ENCODE assay signal across 28 cellular contexts in genomic region chr17:57514614-57515013, GRCh38.
A peak's percentile ranks its signal among the peaks of the same experiment; 100 is the strongest.
DNase-seq lines count a peak whose midpoint lies in the region; ATAC-seq, FAIRE-seq and TF ChIP-seq lines count a peak whose summit lies in the region.
"Had no signal": no experiment of that assay in that cellular context is flagged by ENCODE, and none has a peak within 500 bp of the region (broad histone marks: within the 10 kb centered on the region; RNA-seq: fewer than 3 reads in every experiment).

No MANE protein-coding gene starts in this region.

- TF ChIP-seq CTCF in KMS-11 (conservative IDR thresholded peaks at IDR 0.05; ENCODE audit: low read depth, low read length) (no peak), bronchial epithelial cell (IDR thresholded peaks at IDR 0.05; ENCODE audit: insufficient read depth, low read length, severe bottlenecking) (no peak), dorsolateral prefrontal cortex (IDR thresholded peaks at IDR 0.05 in 54 of 56, conservative IDR thresholded peaks at IDR 0.05 in 2 of 56; ENCODE audit: low read depth in 1 of 56, partially characterized antibody in 56 of 56) (no peak), natural killer cell (IDR thresholded peaks at IDR 0.05) (no peak)

- H3K27ac Mint-ChIP-seq in activated CD4-positive, alpha-beta memory T cell treated with anti-CD3 and anti-CD28 coated beads for 36 hours: peak overlapping the region; percentile 38
- H3K27ac Mint-ChIP-seq in activated CD4-positive, alpha-beta memory T cell treated with anti-CD3 and anti-CD28 coated beads, Interleukin-2, amount 10 ng/mL, durations not matched to agents 7 days and 5 days: no peak overlapping the region
- peak overlapping the region; percentile 41 for H3K27ac Mint-ChIP-seq in stimulated activated effector memory CD8-positive, alpha-beta T cell treated with anti-CD3 and anti-CD28 coated beads, Interleukin-12 subunit alpha, Interleukin-12 subunit beta, amount 100 ng/mL, for 72 hours
- H3K27ac Mint-ChIP-seq in natural killer cell: no peak overlapping the region
- H3K27ac Mint-ChIP-seq: activated naive CD8-positive, alpha-beta T cell treated with anti-CD3 and anti-CD28 coated beads, Interleukin-2, amount 10 ng/mL, durations not matched to agents 7 days and 5 days; CD4-positive, alpha-beta T cell; immature natural killer cell; WTC11 had no signal

- no peaks in the 10 kb centered on the region for H3K9me3 Mint-ChIP-seq in activated CD4-positive, alpha-beta memory T cell treated with anti-CD3 and anti-CD28 coated beads for 36 hours
- H3K9me3 Mint-ChIP-seq in activated CD4-positive, alpha-beta memory T cell treated with anti-CD3 and anti-CD28 coated beads, Interleukin-2, amount 10 ng/mL, durations not matched to agents 7 days and 5 days: no peaks in the 10 kb centered on the region
- H3K9me3 Mint-ChIP-seq in stimulated activated effector memory CD8-positive, alpha-beta T cell treated with anti-CD3 and anti-CD28 coated beads, Interleukin-12 subunit alpha, Interleukin-12 subunit beta, amount 100 ng/mL, for 72 hours: no peaks in the 10 kb centered on the region
- H3K9me3 Mint-ChIP-seq in natural killer cell: no peaks in the 10 kb centered on the region
- H3K9me3 Mint-ChIP-seq: activated naive CD8-positive, alpha-beta T cell treated with anti-CD3 and anti-CD28 coated beads, Interleukin-2, amount 10 ng/mL, durations not matched to agents 7 days and 5 days; CD4-positive, alpha-beta T cell; central memory CD8-positive, alpha-beta T cell; immature natural killer cell; WTC11 had no signal

- intact Hi-C loops in activated CD4-positive, alpha-beta memory T cell treated with anti-CD3 and anti-CD28 coated beads for 36 hours (cut with micrococcal nuclease): loop anchor here (1.0 kb wide), 1 partner anchor 271 kb away; no protein-coding TSS in a partner anchor
- intact Hi-C loops in dorsolateral prefrontal cortex (cut with DNase I) (no loop called here), natural killer cell (cut with micrococcal nuclease) (no loop called here)

- peaks cover 26% of the 10 kb centered on the region for H3K4me1 Mint-ChIP-seq in activated CD4-positive, alpha-beta memory T cell treated with anti-CD3 and anti-CD28 coated beads for 36 hours (ENCODE audit: low read depth)
- peaks cover 7% of the 10 kb centered on the region for H3K4me1 Mint-ChIP-seq in activated CD4-positive, alpha-beta memory T cell treated with anti-CD3 and anti-CD28 coated beads, Interleukin-2, amount 10 ng/mL, durations not matched to agents 7 days and 5 days
- peaks cover 20% of the 10 kb centered on the region for H3K4me1 Mint-ChIP-seq in stimulated activated effector memory CD8-positive, alpha-beta T cell treated with anti-CD3 and anti-CD28 coated beads, Interleukin-12 subunit alpha, Interleukin-12 subunit beta, amount 100 ng/mL, for 72 hours
- peaks cover 5% of the 10 kb centered on the region in 2 donors for H3K4me1 Mint-ChIP-seq in natural killer cell

- H3K79me2 ChIP-seq in KMS-11 (ENCODE audit: insufficient read depth, low read depth): peaks cover 65% of the 10 kb centered on the region; the same call in 1 of the 2 replicates

- no peaks in the 10 kb centered on the region for H3K36me3 ChIP-seq in KMS-11 (ENCODE audit: insufficient read depth)
- H3K36me3 ChIP-seq in bronchial epithelial cell (ENCODE audit: control insufficient read depth, insufficient read depth, low read length): no peaks in the 10 kb centered on the region
- H3K36me3 ChIP-seq: upper lobe of right lung had no signal

- no peak overlapping the region for H2AFZ ChIP-seq in KMS-11 (ENCODE audit: low read depth)

- no peaks in the 10 kb centered on the region for H4K20me1 ChIP-seq in KMS-11 (ENCODE audit: insufficient read depth)

- peaks cover 2% of the 10 kb centered on the region for H3K36me3 Mint-ChIP-seq in activated CD4-positive, alpha-beta memory T cell treated with anti-CD3 and anti-CD28 coated beads for 36 hours
- H3K36me3 Mint-ChIP-seq in activated CD4-positive, alpha-beta memory T cell treated with anti-CD3 and anti-CD28 coated beads, Interleukin-2, amount 10 ng/mL, durations not matched to agents 7 days and 5 days (ENCODE audit: low read depth): no peaks in the 10 kb centered on the region
- H3K36me3 Mint-ChIP-seq in stimulated activated effector memory CD8-positive, alpha-beta T cell treated with anti-CD3 and anti-CD28 coated beads, Interleukin-12 subunit alpha, Interleukin-12 subunit beta, amount 100 ng/mL, for 72 hours: no peaks in the 10 kb centered on the region
- no peaks in the 10 kb centered on the region for H3K36me3 Mint-ChIP-seq in natural killer cell
- H3K36me3 Mint-ChIP-seq: immature natural killer cell had no signal

- no peaks in the 10 kb centered on the region for H3K27me3 Mint-ChIP-seq in activated CD4-positive, alpha-beta memory T cell treated with anti-CD3 and anti-CD28 coated beads for 36 hours
- no peaks in the 10 kb centered on the region for H3K27me3 Mint-ChIP-seq in activated CD4-positive, alpha-beta memory T cell treated with anti-CD3 and anti-CD28 coated beads, Interleukin-2, amount 10 ng/mL, durations not matched to agents 7 days and 5 days
- no peaks in the 10 kb centered on the region for H3K27me3 Mint-ChIP-seq in natural killer cell (ENCODE audit: low read depth in 2 of 2)
- H3K27me3 Mint-ChIP-seq: activated naive CD8-positive, alpha-beta T cell treated with anti-CD3 and anti-CD28 coated beads, Interleukin-2, amount 10 ng/mL, durations not matched to agents 7 days and 5 days; CD4-positive, alpha-beta T cell; central memory CD8-positive, alpha-beta T cell had no signal

- no peak overlapping the region for H3K4me3 ChIP-seq in KMS-11 (IDR thresholded peaks at IDR 0.05; ENCODE audit: insufficient read depth, low read depth, low read length)
- H3K4me3 ChIP-seq in bronchial epithelial cell (ENCODE audit: low read depth, low read length): no peak overlapping the region
- no peak overlapping the region for H3K4me3 ChIP-seq in dorsolateral prefrontal cortex
- H3K4me3 ChIP-seq: skin epidermis, upper lobe of right lung had no signal

- no peak for DNase-seq in activated CD4-positive, alpha-beta memory T cell treated with anti-CD3 and anti-CD28 coated beads for 36 hours
- DNase-seq in activated CD4-positive, alpha-beta memory T cell treated with anti-CD3 and anti-CD28 coated beads, Interleukin-2, amount 10 ng/mL, durations not matched to agents 7 days and 5 days: no peak
- DNase-seq in bronchial epithelial cell (ENCODE audit: low read depth): peak; percentile 37
- no peak for DNase-seq in stimulated activated effector memory CD8-positive, alpha-beta T cell treated with anti-CD3 and anti-CD28 coated beads, Interleukin-12 subunit alpha, Interleukin-12 subunit beta, amount 100 ng/mL, for 72 hours (ENCODE audit: low spot score in 2 of 2)
- DNase-seq in dorsolateral prefrontal cortex: no peak
- DNase-seq in natural killer cell: no peak
- no peak for DNase-seq in GM12891 (ENCODE audit: insufficient read length, low spot score)
- DNase-seq: 8988T; activated effector memory CD4-positive, alpha-beta T cell treated with Interleukin-2 at 50 U/mL for 16 hours; activated naive CD8-positive, alpha-beta T cell treated with anti-CD3 and anti-CD28 coated beads, Interleukin-2, amount 10 ng/mL, durations not matched to agents 7 days and 5 days; CD4-positive, alpha-beta T cell; H7; hippocampal formation; immature natural killer cell; IMR-90; mesendoderm; NCI-H2029; NCI-H526 treated with DMSO at 0.1 percent for 48 hours; occipital lobe; SIG-M5; T-helper 9 cell; upper lobe of right lung had no signal

- no peak overlapping the region for H3K27ac ChIP-seq in KMS-11
- no peak overlapping the region for H3K27ac ChIP-seq in dorsolateral prefrontal cortex
- H3K27ac ChIP-seq: skin epidermis, upper lobe of right lung had no signal

- no peak overlapping the region for H3K9ac ChIP-seq in KMS-11

- POLR2A ChIA-PET in activated CD4-positive, alpha-beta memory T cell treated with anti-CD3 and anti-CD28 coated beads for 36 hours (lab: Charles Lee): interaction anchor here (0.6 kb wide), 1 partner anchor 35 kb away, joined by 3 read pairs; no protein-coding TSS in a partner anchor
- POLR2A ChIA-PET in activated CD4-positive, alpha-beta memory T cell treated with anti-CD3 and anti-CD28 coated beads, Interleukin-2, amount 10 ng/mL, durations not matched to agents 7 days and 5 days (lab: Charles Lee): no interaction called here

- H3K4me3 Mint-ChIP-seq in activated CD4-positive, alpha-beta memory T cell treated with anti-CD3 and anti-CD28 coated beads for 36 hours: no peak overlapping the region
- no peak overlapping the region for H3K4me3 Mint-ChIP-seq in activated CD4-positive, alpha-beta memory T cell treated with anti-CD3 and anti-CD28 coated beads, Interleukin-2, amount 10 ng/mL, durations not matched to agents 7 days and 5 days
- H3K4me3 Mint-ChIP-seq in stimulated activated effector memory CD8-positive, alpha-beta T cell treated with anti-CD3 and anti-CD28 coated beads, Interleukin-12 subunit alpha, Interleukin-12 subunit beta, amount 100 ng/mL, for 72 hours: no peak overlapping the region
- no peak overlapping the region for H3K4me3 Mint-ChIP-seq in natural killer cell
- H3K4me3 Mint-ChIP-seq: activated naive CD8-positive, alpha-beta T cell treated with anti-CD3 and anti-CD28 coated beads, Interleukin-2, amount 10 ng/mL, durations not matched to agents 7 days and 5 days; CD4-positive, alpha-beta T cell; central memory CD8-positive, alpha-beta T cell; immature natural killer cell; WTC11 had no signal

- ATAC-seq in stimulated activated effector memory CD8-positive, alpha-beta T cell treated with anti-CD3 and anti-CD28 coated beads, Interleukin-12 subunit alpha, Interleukin-12 subunit beta, amount 100 ng/mL, for 72 hours: no peak
- ATAC-seq in natural killer cell: no peak
- ATAC-seq: left lobe of liver, Panc1, upper lobe of right lung, WTC11 had no signal

- H3K4me1 ChIP-seq in KMS-11 (ENCODE audit: low read depth, poor library complexity, severe bottlenecking): peaks cover 74% of the 10 kb centered on the region

- H3K27me3 ChIP-seq in KMS-11 (ENCODE audit: insufficient read depth, low read depth): no peaks in the 10 kb centered on the region
- no peaks in the 10 kb centered on the region for H3K27me3 ChIP-seq in bronchial epithelial cell (ENCODE audit: control insufficient read depth, insufficient read depth, low read length)
- no peaks in the 10 kb centered on the region for H3K27me3 ChIP-seq in dorsolateral prefrontal cortex
- H3K27me3 ChIP-seq: upper lobe of right lung had no signal

- no peak for FAIRE-seq in bronchial epithelial cell (lab: Jason Lieb, UNC)
- FAIRE-seq in GM12891 (lab: Jason Lieb, UNC): no peak

- TF ChIP-seq POLR2A in GM12891 (IDR thresholded peaks at IDR 0.05; ENCODE audit: low read depth, low read length): no peak

- peak overlapping the region; percentile 10; the same call in 1 of the 2 replicates for H3K4me2 ChIP-seq in KMS-11

- CTCF ChIA-PET in activated CD4-positive, alpha-beta memory T cell treated with anti-CD3 and anti-CD28 coated beads for 36 hours (lab: Charles Lee): interaction anchor here (0.7 to 0.8 kb wide), 2 partner anchors 271 to 677 kb away, joined by 3 to 4 read pairs; no protein-coding TSS in a partner anchor
- CTCF ChIA-PET in activated CD4-positive, alpha-beta memory T cell treated with anti-CD3 and anti-CD28 coated beads, Interleukin-2, amount 10 ng/mL, durations not matched to agents 7 days and 5 days (lab: Charles Lee): interaction anchor here (1.8 kb wide), 1 partner anchor 157 kb away, joined by 5 read pairs; no protein-coding TSS in a partner anchor

TF ChIP-seq in GM12891, 5 proteins besides CTCF, POLR2A, EP300 and RAD21 (continues in another document):
- TF ChIP-seq PAX5 (IDR thresholded peaks at IDR 0.05; ENCODE audit: insufficient read depth, low read length, severe bottlenecking): no peak

Comparison
In these comparisons a context has a peak if more than half of its experiments do, and no peak if none do; other contexts are left out.
1. H3K27ac Mint-ChIP-seq: peak in activated CD4-positive, alpha-beta memory T cell treated with anti-CD3 and anti-CD28 coated beads for 36 hours (single experiment) and stimulated activated effector memory CD8-positive, alpha-beta T cell treated with anti-CD3 and anti-CD28 coated beads, Interleukin-12 subunit alpha, Interleukin-12 subunit beta, amount 100 ng/mL, for 72 hours (single experiment); none in activated CD4-positive, alpha-beta memory T cell treated with anti-CD3 and anti-CD28 coated beads, Interleukin-2, amount 10 ng/mL, durations not matched to agents 7 days and 5 days (single experiment) and natural killer cell (0 of 2).